In the genomic region with DNA sequence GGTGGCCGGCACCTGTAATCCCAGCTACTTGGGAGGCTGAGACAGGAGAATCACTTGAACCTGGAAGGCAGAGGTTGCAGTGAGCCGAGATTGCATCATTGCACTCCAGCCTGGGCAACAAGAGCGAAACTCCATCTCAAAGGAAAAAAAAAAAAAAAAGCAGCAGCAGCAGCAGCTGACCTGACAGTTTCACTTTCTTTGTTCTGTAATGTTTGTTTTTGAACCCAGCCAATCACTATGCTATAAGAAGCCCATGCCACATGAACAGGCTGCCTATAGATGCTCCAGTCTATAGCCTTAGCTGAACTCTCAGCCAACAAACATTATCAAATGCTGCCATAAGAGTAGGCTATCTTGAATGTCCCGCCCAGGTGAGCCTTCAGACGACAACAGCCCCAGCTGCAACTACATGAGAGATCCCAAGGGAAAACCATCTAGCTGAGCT, we compare ENCODE assay signal across 8 cellular contexts. TPM values are rescaled to one million over a fixed set of nuclear protein-coding genes. Genes with fewer than 3 reads are reported as not detected.
A peak's percentile ranks its signal among the peaks of the same experiment; 100 is the strongest.
DNase-seq lines count a peak whose midpoint lies in the region; ATAC-seq and TF ChIP-seq lines count a peak whose summit lies in the region.
"Not testable (repeated sequence)": the region's sequence is repeated elsewhere in the genome, so short reads cannot be mapped to it uniquely, and the experiment has no call there.

No MANE protein-coding gene starts in this region.

- TF ChIP-seq CTCF in KMS-11 (conservative IDR thresholded peaks at IDR 0.05; ENCODE audit: low read depth, low read length); left lung (IDR thresholded peaks at IDR 0.05): not testable (repeated sequence)

- H3K36me3 Mint-ChIP-seq in CD4-positive, alpha-beta memory T cell; activated CD4-positive, alpha-beta T cell treated with anti-CD3 and anti-CD28 coated beads, Interleukin-2, amount 10 ng/mL, durations not matched to agents 7 days and 5 days (ENCODE audit: low read depth): not testable (repeated sequence)

- peak overlapping the region; percentile 38 for H3K4me2 ChIP-seq in KMS-11

- H2AFZ ChIP-seq in KMS-11 (ENCODE audit: low read depth) = peak overlapping the region; percentile 24

- H3K27me3 ChIP-seq in CD4-positive, alpha-beta memory T cell (ENCODE audit: insufficient read depth, low read length); KMS-11 (ENCODE audit: insufficient read depth, low read depth); left lung: not testable (repeated sequence)

- peak overlapping the region in 6 of 7 donors; percentile 8 to 88 (median 70) for H3K27ac Mint-ChIP-seq in CD4-positive, alpha-beta memory T cell
- H3K27ac Mint-ChIP-seq in activated CD4-positive, alpha-beta T cell treated with anti-CD3 and anti-CD28 coated beads, Interleukin-2, amount 10 ng/mL, durations not matched to agents 7 days and 5 days = peak overlapping the region; percentile 83

- not testable (repeated sequence) for H3K79me2 ChIP-seq in KMS-11 (ENCODE audit: insufficient read depth, low read depth)

- H3K4me1 Mint-ChIP-seq in CD4-positive, alpha-beta memory T cell = not testable (repeated sequence)
- peaks cover 18% of the 10 kb centered on the region for H3K4me1 Mint-ChIP-seq in activated CD4-positive, alpha-beta T cell treated with anti-CD3 and anti-CD28 coated beads, Interleukin-2, amount 10 ng/mL, durations not matched to agents 7 days and 5 days

- POLR2A ChIA-PET in CD4-positive, alpha-beta memory T cell (lab: Charles Lee; ENCODE audit: partially characterized antibody) = interaction anchor here (1.0 to 2.0 kb wide), 2 partner anchors 12 to 40 kb away, joined by 4 to 6 read pairs; a partner anchor contains a TSS
- POLR2A ChIA-PET in activated CD4-positive, alpha-beta T cell treated with anti-CD3 and anti-CD28 coated beads, Interleukin-2, amount 10 ng/mL, durations not matched to agents 7 days and 5 days (lab: Charles Lee) = not testable (repeated sequence)

- H3K27ac ChIP-seq in CD4-positive, alpha-beta memory T cell (ENCODE audit: low read depth, low read length); left lung: not testable (repeated sequence)
- H3K27ac ChIP-seq in KMS-11 = peak overlapping the region; percentile 34

- intact Hi-C loops in CD4-positive, alpha-beta memory T cell (cut with micrococcal nuclease) = loop anchor here (2.0 kb wide), 1 partner anchor 48 kb away; a partner anchor contains a TSS
- intact Hi-C loops in left lung (cut with DNase I) = not testable (repeated sequence)

- not testable (repeated sequence) for H3K4me1 ChIP-seq in CD4-positive, alpha-beta memory T cell (ENCODE audit: insufficient read depth, low read length); left lung
- H3K4me1 ChIP-seq in KMS-11 (ENCODE audit: low read depth, poor library complexity, severe bottlenecking) = peaks cover 32% of the 10 kb centered on the region

- H4K20me1 ChIP-seq in KMS-11 (ENCODE audit: insufficient read depth) = not testable (repeated sequence)

- H3K36me3 ChIP-seq in CD4-positive, alpha-beta memory T cell (ENCODE audit: insufficient read depth, low read length); KMS-11 (ENCODE audit: insufficient read depth); left lung: not testable (repeated sequence)

- peak in 4 of 5 donors; percentile 30 to 51 (median 42) for DNase-seq in CD4-positive, alpha-beta memory T cell
- DNase-seq in NCI-H345 treated with DMSO at 0.1 percent for 48 hours (lab: John Stamatoyannopoulos, UW; ENCODE audit: unreplicated experiment) = peak; percentile 38
- DNase-seq in activated CD4-positive, alpha-beta T cell treated with anti-CD3 and anti-CD28 coated beads, Interleukin-2, amount 10 ng/mL, durations not matched to agents 7 days and 5 days = peak; percentile 54
- DNase-seq in left lung = not testable (repeated sequence)

- H3K27me3 Mint-ChIP-seq in CD4-positive, alpha-beta memory T cell; activated CD4-positive, alpha-beta T cell treated with anti-CD3 and anti-CD28 coated beads, Interleukin-2, amount 10 ng/mL, durations not matched to agents 7 days and 5 days: not testable (repeated sequence)

- H3K4me3 ChIP-seq in CD4-positive, alpha-beta memory T cell (ENCODE audit: low read length in 2 of 2) = peak overlapping the region in 1 of 2 donors; percentile 17
- not testable (repeated sequence) for H3K4me3 ChIP-seq in KMS-11 (IDR thresholded peaks at IDR 0.05; ENCODE audit: insufficient read depth, low read depth, low read length); left lung

- ATAC-seq in GM18867 (IDR thresholded peaks at IDR 0.05; ENCODE audit: unreplicated experiment) = peak; percentile 97
- ATAC-seq in GM21576 (IDR thresholded peaks at IDR 0.05; ENCODE audit: unreplicated experiment) = peak; percentile 98
- ATAC-seq in HG03045 (IDR thresholded peaks at IDR 0.05; ENCODE audit: unreplicated experiment) = peak; percentile 86
- peak; percentile 54 for ATAC-seq in left lung

- CTCF ChIA-PET in CD4-positive, alpha-beta memory T cell (lab: Charles Lee; ENCODE audit: partially characterized antibody) = not testable (repeated sequence)
- CTCF ChIA-PET in activated CD4-positive, alpha-beta T cell treated with anti-CD3 and anti-CD28 coated beads, Interleukin-2, amount 10 ng/mL, durations not matched to agents 7 days and 5 days (lab: Charles Lee) = interaction anchor here (0.5 to 1.7 kb wide), 3 partner anchors 13 to 1865 kb away, joined by 3 to 6 read pairs (median 3); no protein-coding TSS in a partner anchor

- H3K9ac ChIP-seq in KMS-11 = not testable (repeated sequence)

- H3K4me3 Mint-ChIP-seq in CD4-positive, alpha-beta memory T cell = peak overlapping the region in 7 of 8 donors; percentile 1 to 74 (median 60)
- H3K4me3 Mint-ChIP-seq in activated CD4-positive, alpha-beta T cell treated with anti-CD3 and anti-CD28 coated beads, Interleukin-2, amount 10 ng/mL, durations not matched to agents 7 days and 5 days = peak overlapping the region; percentile 3

- not testable (repeated sequence) for H3K9me3 ChIP-seq in CD4-positive, alpha-beta memory T cell (ENCODE audit: control insufficient read depth in 1 of 2, low read length in 2 of 2); left lung

- not testable (repeated sequence) for H3K9me3 Mint-ChIP-seq in CD4-positive, alpha-beta memory T cell; activated CD4-positive, alpha-beta T cell treated with anti-CD3 and anti-CD28 coated beads, Interleukin-2, amount 10 ng/mL, durations not matched to agents 7 days and 5 days

RNA-seq across cellular contexts. Expression of a gene that starts 12.5 kb away (rescaled TPM):
- 10 to 100 TPM; 24.3 to 27.5 TPM for total RNA-seq in CD4-positive, alpha-beta memory T cell
- polyA plus RNA-seq in CD4-positive, alpha-beta memory T cell = 10 to 100 TPM; 47.8 to 67.8 TPM
- 10 to 100 TPM; 34.3 to 42.7 TPM for total RNA-seq in activated CD4-positive, alpha-beta T cell treated with anti-CD3 and anti-CD28 coated beads, Interleukin-2, amount 10 ng/mL, durations not matched to agents 7 days and 5 days
- 10 to 100 TPM; 20.2 to 29.0 TPM for total RNA-seq in left lung

RNA-seq across cellular contexts. Expression of a gene that starts 39.3 kb away (rescaled TPM):
- 1 to 10 TPM; 3.8 to 5.0 TPM for total RNA-seq in CD4-positive, alpha-beta memory T cell
- polyA plus RNA-seq in CD4-positive, alpha-beta memory T cell = 1 to 10 TPM; 2.0 to 2.6 TPM
- 1 to 10 TPM in 1 of 2 experiments, under 1 TPM in 1; 0.97 to 1.6 TPM for total RNA-seq in activated CD4-positive, alpha-beta T cell treated with anti-CD3 and anti-CD28 coated beads, Interleukin-2, amount 10 ng/mL, durations not matched to agents 7 days and 5 days
- 1 to 10 TPM in 1 of 2 donors, under 1 TPM in 1; 0.94 to 1.3 TPM for total RNA-seq in left lung

RNA-seq across cellular contexts. Expression of a gene that starts 47.9 kb away (rescaled TPM):
- total RNA-seq in CD4-positive, alpha-beta memory T cell = 1 to 10 TPM; 1.9 TPM
- polyA plus RNA-seq in CD4-positive, alpha-beta memory T cell = under 1 TPM; 0.10 to 0.22 TPM
- total RNA-seq in activated CD4-positive, alpha-beta T cell treated with anti-CD3 and anti-CD28 coated beads, Interleukin-2, amount 10 ng/mL, durations not matched to agents 7 days and 5 days = 1 to 10 TPM; 2.8 to 2.9 TPM
- under 1 TPM; 0.71 to 0.76 TPM for total RNA-seq in left lung
